Comparison of ENCODE assay signal across 11 cellular contexts in the genomic region with DNA sequence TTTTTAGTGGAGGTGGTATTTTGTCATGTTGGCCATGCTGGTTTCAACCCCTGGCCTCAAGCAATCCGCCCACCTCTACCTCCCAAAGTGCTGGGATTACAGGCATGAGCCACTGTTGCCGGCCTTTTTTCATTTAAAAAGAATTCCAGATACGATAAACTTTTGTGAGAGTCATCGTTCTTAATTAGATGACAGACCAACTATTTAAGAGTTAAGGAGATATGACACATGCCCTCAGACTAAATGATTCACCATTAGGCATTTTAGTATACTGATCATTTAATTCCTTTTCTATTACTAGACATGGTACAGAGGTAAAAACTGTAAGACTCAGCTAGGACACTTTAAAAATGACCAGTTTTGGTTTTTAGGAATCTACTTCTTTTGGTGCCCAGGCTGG. TPM values are rescaled to one million over a fixed set of nuclear protein-coding genes. Genes with fewer than 3 reads are reported as not detected.
DNase-seq lines count a peak whose midpoint lies in the region; ATAC-seq and TF ChIP-seq lines count a peak whose summit lies in the region.
"Had no signal": no experiment of that assay in that cellular context is flagged by ENCODE, and none has a peak within 500 bp of the region (broad histone marks: within the 10 kb centered on the region; RNA-seq: fewer than 3 reads in every experiment).

No MANE protein-coding gene starts in this region.

- no peaks in the 10 kb centered on the region for H3K27me3 ChIP-seq in CD4-positive, alpha-beta memory T cell (ENCODE audit: insufficient read depth, low read length)
- H3K27me3 ChIP-seq in Loucy (ENCODE audit: insufficient read depth, low read length, poor library complexity, severe bottlenecking) (no peaks in the 10 kb centered on the region), osteoblast (ENCODE audit: insufficient read depth, low read length) (no peaks in the 10 kb centered on the region)

- peaks cover 80% of the 10 kb centered on the region for H3K4me1 ChIP-seq in CD4-positive, alpha-beta memory T cell (ENCODE audit: insufficient read depth, low read length)
- H3K4me1 ChIP-seq in Loucy (ENCODE audit: insufficient read depth, low read length, poor library complexity, severe bottlenecking): peaks cover 35% of the 10 kb centered on the region
- H3K4me1 ChIP-seq in osteoblast (ENCODE audit: insufficient read depth, low read length): peaks cover 33% of the 10 kb centered on the region

- intact Hi-C loops in CD4-positive, alpha-beta memory T cell (cut with micrococcal nuclease): no loop called here
- intact Hi-C loops in left colon (cut with DNase I, micrococcal nuclease): no loop called here

- no peak overlapping the region for H3K9ac ChIP-seq in Loucy (ENCODE audit: low read depth, low read length, poor library complexity, severe bottlenecking)

- no peaks in the 10 kb centered on the region for H3K27me3 Mint-ChIP-seq in CD4-positive, alpha-beta memory T cell
- no peaks in the 10 kb centered on the region for H3K27me3 Mint-ChIP-seq in central memory CD8-positive, alpha-beta T cell
- H3K27me3 Mint-ChIP-seq in stimulated activated naive B cell treated with anti-CD40 and anti-IgM and Interleukin-4, amounts not matched to agents 10 μg/mL and 1 μg/mL and 100 μg/mL, for 72 hours: no peaks in the 10 kb centered on the region

- H3K4me2 ChIP-seq in Loucy (ENCODE audit: low read depth, low read length, poor library complexity, severe bottlenecking): peak overlapping the region; percentile 88
- peak overlapping the region; percentile 96 for H3K4me2 ChIP-seq in osteoblast (ENCODE audit: insufficient read depth, low read length)

- H3K9me2 ChIP-seq in Loucy (replicated peaks; ENCODE audit: low read depth, low read length): no peaks in the 10 kb centered on the region

- ATAC-seq in central memory CD8-positive, alpha-beta T cell (replicated peaks; ENCODE audit: extremely low read depth, poor library complexity, severe bottlenecking): no peak
- ATAC-seq in stimulated activated naive B cell treated with anti-CD40 and anti-IgM and Interleukin-4, amounts not matched to agents 10 μg/mL and 1 μg/mL and 100 μg/mL, for 72 hours (replicated peaks): no peak
- ATAC-seq in GM19463 (IDR thresholded peaks at IDR 0.05; ENCODE audit: unreplicated experiment): no peak
- no peak for ATAC-seq in left colon

- POLR2A ChIA-PET in CD4-positive, alpha-beta memory T cell (lab: Charles Lee; ENCODE audit: partially characterized antibody): interaction anchor here (1.0 to 1.1 kb wide), 2 partner anchors 9 to 11 kb away, joined by 3 to 4 read pairs; no protein-coding TSS in a partner anchor

- CTCF ChIA-PET in CD4-positive, alpha-beta memory T cell (lab: Charles Lee; ENCODE audit: partially characterized antibody): no interaction called here

- H3K4me1 Mint-ChIP-seq in CD4-positive, alpha-beta memory T cell: peaks cover 46 to 86% (median 67%) of the 10 kb centered on the region in 4 donors
- H3K4me1 Mint-ChIP-seq in central memory CD8-positive, alpha-beta T cell: peaks cover 50% of the 10 kb centered on the region
- peaks cover 35 to 73% of the 10 kb centered on the region in 2 donors for H3K4me1 Mint-ChIP-seq in stimulated activated naive B cell treated with anti-CD40 and anti-IgM and Interleukin-4, amounts not matched to agents 10 μg/mL and 1 μg/mL and 100 μg/mL, for 72 hours

- peak overlapping the region; percentile 71 to 100 (median 100) for H3K4me3 Mint-ChIP-seq in CD4-positive, alpha-beta memory T cell
- H3K4me3 Mint-ChIP-seq in central memory CD8-positive, alpha-beta T cell: peak overlapping the region; percentile 99
- H3K4me3 Mint-ChIP-seq in stimulated activated naive B cell treated with anti-CD40 and anti-IgM and Interleukin-4, amounts not matched to agents 10 μg/mL and 1 μg/mL and 100 μg/mL, for 72 hours: peak overlapping the region in 1 of 2 donors; percentile 99

- 0 out of 2 replicates have a peak, but pooled peaks cover 4% of the 10 kb centered on the region for H3F3A ChIP-seq in Loucy (ENCODE audit: low read depth)

- no peaks in the 10 kb centered on the region for H3K36me3 ChIP-seq in CD4-positive, alpha-beta memory T cell (ENCODE audit: insufficient read depth, low read length)
- no peaks in the 10 kb centered on the region for H3K36me3 ChIP-seq in Loucy (ENCODE audit: insufficient read depth, low read length)
- H3K36me3 ChIP-seq in osteoblast (ENCODE audit: insufficient read depth, low read length): peaks cover 14% of the 10 kb centered on the region

- DNase-seq in CD4-positive, alpha-beta memory T cell: no peak
- DNase-seq in central memory CD8-positive, alpha-beta T cell (ENCODE audit: low spot score in 2 of 2): no peak
- peak; percentile 92 for DNase-seq in osteoblast (ENCODE audit: insufficient read length, low spot score, missing footprints)
- no peak for DNase-seq in stimulated activated naive B cell treated with anti-CD40 and anti-IgM and Interleukin-4, amounts not matched to agents 10 μg/mL and 1 μg/mL and 100 μg/mL, for 72 hours
- DNase-seq in NCI-H1436 treated with DMSO at 0.1 percent for 48 hours (lab: John Stamatoyannopoulos, UW): no peak
- DNase-seq in left colon: no peak
- DNase-seq: activated naive CD4-positive, alpha-beta T cell treated with anti-CD3 and anti-CD28 coated beads, Interleukin-2, amount 50 U/mL, for 16 hours; NCI-H2081; stimulated activated CD4-positive, alpha-beta T cell treated with anti-CD3 and anti-CD28 coated beads, Interleukin-2, amount 100 ng/mL, for 48 hours had no signal

- no peaks in the 10 kb centered on the region for H3K9me3 Mint-ChIP-seq in CD4-positive, alpha-beta memory T cell
- H3K9me3 Mint-ChIP-seq in central memory CD8-positive, alpha-beta T cell: no peaks in the 10 kb centered on the region
- H3K9me3 Mint-ChIP-seq in stimulated activated naive B cell treated with anti-CD40 and anti-IgM and Interleukin-4, amounts not matched to agents 10 μg/mL and 1 μg/mL and 100 μg/mL, for 72 hours: no peaks in the 10 kb centered on the region

- H3K9me3 ChIP-seq in CD4-positive, alpha-beta memory T cell (ENCODE audit: control insufficient read depth in 1 of 2, low read length in 2 of 2): no peaks in the 10 kb centered on the region
- H3K9me3 ChIP-seq in Loucy (ENCODE audit: insufficient read depth, low read depth, low read length) (no peaks in the 10 kb centered on the region), osteoblast (ENCODE audit: low read depth, low read length) (no peaks in the 10 kb centered on the region)

- H3K4me3 ChIP-seq in CD4-positive, alpha-beta memory T cell (ENCODE audit: low read length in 2 of 2): no peak overlapping the region
- H3K4me3 ChIP-seq in Loucy (ENCODE audit: low read length, poor library complexity, severe bottlenecking): no peak overlapping the region
- peak overlapping the region; percentile 90 for H3K4me3 ChIP-seq in osteoblast (ENCODE audit: insufficient read depth, low read length)

- peaks cover 6% of the 10 kb centered on the region for H4K20me1 ChIP-seq in Loucy (ENCODE audit: insufficient read depth, low read length, poor library complexity, severe bottlenecking)
- peaks cover 7% of the 10 kb centered on the region for H4K20me1 ChIP-seq in osteoblast (ENCODE audit: insufficient read depth, low read length)

- H2AFZ ChIP-seq in Loucy (ENCODE audit: low read length): no peak overlapping the region
- no peak overlapping the region for H2AFZ ChIP-seq in osteoblast (ENCODE audit: low read length)

- no peak for TF ChIP-seq CTCF in Loucy (conservative IDR thresholded peaks at IDR 0.05; ENCODE audit: low read length)
- TF ChIP-seq CTCF in osteoblast (IDR thresholded peaks at IDR 0.05; ENCODE audit: extremely low read depth, low read depth, low read length): no peak

- H3K27ac Mint-ChIP-seq in CD4-positive, alpha-beta memory T cell: peak overlapping the region in 6 of 7 donors; percentile 12 to 94 (median 57)
- peak overlapping the region; percentile 38 for H3K27ac Mint-ChIP-seq in central memory CD8-positive, alpha-beta T cell (ENCODE audit: low read depth)
- no peak overlapping the region for H3K27ac Mint-ChIP-seq in stimulated activated naive B cell treated with anti-CD40 and anti-IgM and Interleukin-4, amounts not matched to agents 10 μg/mL and 1 μg/mL and 100 μg/mL, for 72 hours

- H3K27ac ChIP-seq in CD4-positive, alpha-beta memory T cell (ENCODE audit: low read depth, low read length): no peak overlapping the region
- peak overlapping the region; percentile 83 for H3K27ac ChIP-seq in osteoblast (ENCODE audit: low read depth, low read length)

- H3K79me2 ChIP-seq in Loucy (ENCODE audit: insufficient read depth, low read length) (peaks cover 61% of the 10 kb centered on the region), osteoblast (ENCODE audit: insufficient read depth, low read length) (peaks cover 63% of the 10 kb centered on the region)

- H3K36me3 Mint-ChIP-seq in CD4-positive, alpha-beta memory T cell: peaks cover 3 to 22% of the 10 kb centered on the region in 2 donors
- H3K36me3 Mint-ChIP-seq in central memory CD8-positive, alpha-beta T cell (ENCODE audit: insufficient read depth): peaks cover 14% of the 10 kb centered on the region
- peaks cover 16 to 26% of the 10 kb centered on the region in 2 donors for H3K36me3 Mint-ChIP-seq in stimulated activated naive B cell treated with anti-CD40 and anti-IgM and Interleukin-4, amounts not matched to agents 10 μg/mL and 1 μg/mL and 100 μg/mL, for 72 hours

RNA-seq across cellular contexts. Expression of a gene that starts 2.4 kb away (rescaled TPM):
- 10 to 100 TPM; 99.5 to 99.7 TPM for total RNA-seq in CD4-positive, alpha-beta memory T cell
- polyA plus RNA-seq in CD4-positive, alpha-beta memory T cell: 10 to 100 TPM; 66.6 to 67.0 TPM
- total RNA-seq in osteoblast: 94.1 and 113 TPM in 2 replicates
- total RNA-seq in left colon: 10 to 100 TPM; 65.3 to 68.3 TPM

RNA-seq across cellular contexts. Expression of a gene that starts 5.4 kb away (rescaled TPM):
- total RNA-seq in CD4-positive, alpha-beta memory T cell: 100 to 1,000 TPM; 133 to 149 TPM
- 100 to 1,000 TPM in 1 of 2 donors, 10 to 100 TPM in 1; 83.1 to 104 TPM for polyA plus RNA-seq in CD4-positive, alpha-beta memory T cell
- total RNA-seq in osteoblast: 43.4 and 45.4 TPM in 2 replicates
- 10 to 100 TPM; 29.0 to 31.4 TPM for total RNA-seq in left colon

RNA-seq across cellular contexts. Expression of a gene that starts 46.7 kb away (rescaled TPM):
- 10 to 100 TPM; 26.4 to 33.5 TPM for total RNA-seq in CD4-positive, alpha-beta memory T cell
- 10 to 100 TPM; 16.4 to 17.5 TPM for polyA plus RNA-seq in CD4-positive, alpha-beta memory T cell
- 7.6 and 9.4 TPM in 2 replicates for total RNA-seq in osteoblast
- 1 to 10 TPM; 5.5 to 7.8 TPM for total RNA-seq in left colon
